In the genomic region with DNA sequence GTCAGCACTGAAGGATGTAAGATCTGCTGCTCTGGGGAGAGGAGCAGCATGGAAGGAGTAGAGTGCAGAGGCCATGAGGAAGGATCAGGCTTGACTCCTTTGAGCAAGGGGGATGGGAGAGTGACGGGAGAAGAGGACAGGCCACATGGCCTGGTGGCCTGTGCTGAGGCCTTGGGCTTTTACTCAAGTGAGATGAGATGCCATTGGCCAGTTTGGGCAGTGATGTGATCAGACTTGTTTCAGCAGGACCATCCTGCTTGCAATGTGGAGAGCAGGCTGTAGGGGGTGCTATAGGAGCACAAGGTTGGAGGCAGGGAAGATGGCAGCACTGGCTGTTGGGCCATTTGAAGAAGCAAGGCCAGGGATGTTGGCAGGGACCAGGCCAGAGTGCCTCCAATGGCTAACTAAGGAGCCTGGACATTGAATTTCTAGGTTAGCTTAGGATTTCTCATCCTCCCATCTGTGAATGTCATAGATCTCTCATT, we compare ENCODE assay signal across 7 cellular contexts. TPM values are rescaled to one million over a fixed set of nuclear protein-coding genes. Genes with fewer than 3 reads are reported as not detected.
A peak's percentile ranks its signal among the peaks of the same experiment; 100 is the strongest.
DNase-seq lines count a peak whose midpoint lies in the region; ATAC-seq and TF ChIP-seq lines count a peak whose summit lies in the region.

No MANE protein-coding gene starts in this region.

- H3K4me3 ChIP-seq in heart left ventricle: no peak overlapping the region

- DNase-seq in NCI-H1105 (lab: John Stamatoyannopoulos, UW) (peak; percentile 33), activated T-cell treated with anti-CD3 and anti-CD28 coated beads for 4 hours (peak; percentile 12), heart left ventricle (peak in 3 of 5 donors; percentile 17 to 40 (median 25)), cortex of kidney (lab: John Stamatoyannopoulos, UW) (no peak)
- peak; percentile 4 for DNase-seq in stimulated activated CD8-positive, alpha-beta memory T cell treated with anti-CD3 and anti-CD28 coated beads, Interleukin-12 subunit alpha, Interleukin-12 subunit beta, amount 100 ng/mL, for 4 hours (ENCODE audit: low read depth)

- WGBS in heart left ventricle, 4 donors: 47 to 63% (median 54%) methylated on average over 1 of the region's 1 CpG

- peaks cover 0 to 13% (median 0%) of the 10 kb centered on the region in 12 donors for H3K9me3 ChIP-seq in heart left ventricle

- peaks cover 0 to 10% (median 0%) of the 10 kb centered on the region in 12 donors for H3K4me1 ChIP-seq in heart left ventricle

- peak overlapping the region in 5 of 12 donors; percentile 11 to 64 (median 50) for H3K27ac ChIP-seq in heart left ventricle

- peaks cover 0 to 36% (median 25%) of the 10 kb centered on the region in 9 donors for H3K36me3 ChIP-seq in heart left ventricle

- intact Hi-C loops in heart left ventricle (cut with DNase I): loop anchor here in 6 of 10 donors (2.0 to 10.0 kb wide), 6 partner anchors 61 to 179 kb away; partner anchors contain the start of gene RAD51AP1 (in 1 of the 6)

- H3K27me3 ChIP-seq in heart left ventricle: peaks cover 0 to 2% (median 0%) of the 10 kb centered on the region in 9 donors

- ATAC-seq in heart left ventricle (peak; percentile 12 to 50 (median 36)), GM19397 (IDR thresholded peaks at IDR 0.05; ENCODE audit: unreplicated experiment) (no peak)

- TF ChIP-seq POLR2A in heart left ventricle (IDR thresholded peaks at IDR 0.05): no peak

- TF ChIP-seq CTCF in GM12872 (IDR thresholded peaks at IDR 0.05; ENCODE audit: insufficient read depth, low read depth, low read length) (peak; percentile 79), heart left ventricle (IDR thresholded peaks at IDR 0.05) (peak; percentile 17 to 51 (median 32))

RNA-seq across cellular contexts. Expression of gene FGF23, which starts 23.6 kb away (rescaled TPM):
- total RNA-seq in heart left ventricle: under 1 TPM in 2 of 9 donors, not detected in 7; 0.10 to 0.15 TPM
- polyA plus RNA-seq in heart left ventricle: under 1 TPM in 1 of 2 donors, not detected in 1; 0.04 TPM

RNA-seq across cellular contexts. Expression of gene TIGAR, which starts 34.9 kb away (rescaled TPM):
- 10 to 100 TPM in 6 of 9 donors, 1 to 10 TPM in 3; 6.4 to 16.4 (median 14.0) TPM for total RNA-seq in heart left ventricle
- polyA plus RNA-seq in heart left ventricle: 10 to 100 TPM in 1 of 2 donors, 1 to 10 TPM in 1; 3.6 to 10.2 TPM
